Comparison of ENCODE assay signal across 1 cellular context in genomic region chr15:65401607-65402240, GRCh38.
TF ChIP-seq lines count a peak whose summit lies in the region.

No MANE protein-coding gene starts in this region.

TF ChIP-seq in GM23338, 12 proteins besides CTCF, POLR2A, EP300 and RAD21 (continued from another document):
- TF ChIP-seq ZNF462 (CRISPR knock-in tag; IDR thresholded peaks at IDR 0.05), result no peak
- no peak for TF ChIP-seq ZNF331 (CRISPR knock-in tag; IDR thresholded peaks at IDR 0.05; ENCODE audit: low read depth)
- TF ChIP-seq JUNB (IDR thresholded peaks at IDR 0.05; ENCODE audit: unreplicated experiment), result no peak
- TF ChIP-seq EZH2 (IDR thresholded peaks at IDR 0.05; ENCODE audit: low read depth, unreplicated experiment), result no peak
- TF ChIP-seq REST (IDR thresholded peaks at IDR 0.05; ENCODE audit: unreplicated experiment), result no peak
- no peak for TF ChIP-seq ZNF114 (CRISPR knock-in tag; IDR thresholded peaks at IDR 0.05)
